In the genomic region with DNA sequence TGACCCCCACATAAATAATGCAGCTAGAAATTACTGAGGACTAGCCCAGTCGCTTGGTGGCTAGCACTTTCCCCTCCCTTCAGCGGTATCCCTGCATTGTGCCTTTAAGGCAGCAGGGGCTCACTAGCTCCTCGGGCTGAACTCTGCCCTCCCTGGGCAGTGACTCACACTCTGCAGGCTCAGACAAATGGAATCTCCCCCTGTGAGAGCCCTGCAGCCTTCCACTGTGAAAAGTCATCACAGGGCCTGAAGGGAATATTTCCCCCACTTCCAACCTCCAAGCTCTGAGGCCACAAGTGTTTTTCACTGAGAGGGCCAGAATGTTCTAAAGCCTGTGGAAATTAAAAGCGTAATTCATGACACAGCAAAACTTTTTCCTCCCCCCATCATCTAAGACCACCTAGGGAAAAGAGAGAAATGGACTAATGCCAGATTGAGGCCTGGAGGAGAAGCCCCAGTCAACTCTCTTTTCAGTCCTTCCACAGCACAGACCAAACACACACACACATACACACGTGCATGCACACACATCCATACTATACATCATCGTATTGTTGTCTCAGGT, we compare ENCODE assay signal across 9 cellular contexts.
DNase-seq lines count a peak whose midpoint lies in the region; ATAC-seq and TF ChIP-seq lines count a peak whose summit lies in the region.
"Had no signal": no experiment of that assay in that cellular context is flagged by ENCODE, and none has a peak within 500 bp of the region (broad histone marks: within the 10 kb centered on the region; RNA-seq: fewer than 3 reads in every experiment).

No MANE protein-coding gene starts in this region.

- no peak overlapping the region for H3K27ac Mint-ChIP-seq in effector memory CD8-positive, alpha-beta T cell
- H3K27ac Mint-ChIP-seq: activated naive CD4-positive, alpha-beta T cell treated with anti-CD3 and anti-CD28 coated beads, Interleukin-2, amount 50 U/mL, for 24 hours had no signal

- TF ChIP-seq CTCF in AG09319 (IDR thresholded peaks at IDR 0.05; ENCODE audit: low read depth, low read length): peak; percentile 28

- no peaks in the 10 kb centered on the region for H3K27me3 Mint-ChIP-seq in effector memory CD8-positive, alpha-beta T cell
- H3K27me3 Mint-ChIP-seq: activated naive CD4-positive, alpha-beta T cell treated with anti-CD3 and anti-CD28 coated beads, Interleukin-2, amount 50 U/mL, for 24 hours had no signal

- ATAC-seq in esophagus mucosa: peak; percentile 47
- no peak for ATAC-seq in effector memory CD8-positive, alpha-beta T cell (replicated peaks)
- no peak for ATAC-seq in HG03196 (IDR thresholded peaks at IDR 0.05; ENCODE audit: unreplicated experiment)

- DNase-seq in AG09319 (ENCODE audit: extremely low read depth, low read depth): peak; percentile 87
- peak; percentile 90 for DNase-seq in NCI-H69 (lab: John Stamatoyannopoulos, UW)
- peak; percentile 98 for DNase-seq in myocyte (ENCODE audit: low read depth)
- no peak for DNase-seq in SIG-M5 treated with dmso at 0.1 percent for 504 hours (lab: John Stamatoyannopoulos, UW; ENCODE audit: unreplicated experiment)
- no peak for DNase-seq in effector memory CD8-positive, alpha-beta T cell
- no peak for DNase-seq in stimulated activated CD4-positive, alpha-beta T cell treated with anti-CD3 and anti-CD28 coated beads, Interleukin-2, amount 100 ng/mL, for 48 hours

- H3K4me1 Mint-ChIP-seq in effector memory CD8-positive, alpha-beta T cell (ENCODE audit: low read depth in 2 of 2): no peaks in the 10 kb centered on the region
- H3K4me1 Mint-ChIP-seq: activated naive CD4-positive, alpha-beta T cell treated with anti-CD3 and anti-CD28 coated beads, Interleukin-2, amount 50 U/mL, for 24 hours had no signal

- no peaks in the 10 kb centered on the region for H3K36me3 Mint-ChIP-seq in effector memory CD8-positive, alpha-beta T cell (ENCODE audit: insufficient read depth)
- H3K36me3 Mint-ChIP-seq: activated naive CD4-positive, alpha-beta T cell treated with anti-CD3 and anti-CD28 coated beads, Interleukin-2, amount 50 U/mL, for 24 hours had no signal

- H3K4me3 Mint-ChIP-seq in effector memory CD8-positive, alpha-beta T cell: no peak overlapping the region
- H3K4me3 Mint-ChIP-seq: activated naive CD4-positive, alpha-beta T cell treated with anti-CD3 and anti-CD28 coated beads, Interleukin-2, amount 50 U/mL, for 24 hours had no signal

- H3K9me3 Mint-ChIP-seq in effector memory CD8-positive, alpha-beta T cell: no peaks in the 10 kb centered on the region

Comparison
In these comparisons a context has a peak if more than half of its experiments do, and no peak if none do; other contexts are left out.
1. DNase-seq: peak in AG09319 (single experiment), NCI-H69 (single experiment) and myocyte (single experiment); none in SIG-M5 treated with dmso at 0.1 percent for 504 hours (single experiment), effector memory CD8-positive, alpha-beta T cell (0 of 3) and stimulated activated CD4-positive, alpha-beta T cell treated with anti-CD3 and anti-CD28 coated beads, Interleukin-2, amount 100 ng/mL, for 48 hours (0 of 2).